12 cellular contexts compared by ENCODE assay signal in genomic region chr3:159928692-159929091, GRCh38. TPM values are rescaled to one million over a fixed set of nuclear protein-coding genes. Genes with fewer than 3 reads are reported as not detected.
DNase-seq lines count a peak whose midpoint lies in the region; ATAC-seq, FAIRE-seq and TF ChIP-seq lines count a peak whose summit lies in the region.
"Had no signal": no experiment of that assay in that cellular context is flagged by ENCODE, and none has a peak within 500 bp of the region (broad histone marks: within the 10 kb centered on the region; RNA-seq: fewer than 3 reads in every experiment).

No MANE protein-coding gene starts in this region.

- H3K27ac ChIP-seq in ACC112 (ENCODE audit: low read depth, low read length), result peak overlapping the region; percentile 94
- no peak overlapping the region for H3K27ac ChIP-seq in mesendoderm (ENCODE audit: low read depth, low read length)
- H3K27ac ChIP-seq: suprapubic skin had no signal

- no CpG with 5 or more reads among the region's 6 CpGs for WGBS in mesendoderm (ENCODE audit: extremely low coverage, insufficient coverage, low lambda C conversion rate)

- peaks cover 27% of the 10 kb centered on the region for H3K4me1 ChIP-seq in ACC112 (ENCODE audit: control insufficient read depth, insufficient read depth, low read length, unreplicated experiment)
- H3K4me1 ChIP-seq in mesendoderm (ENCODE audit: control insufficient read depth, low read depth, low read length), result no peaks in the 10 kb centered on the region
- H3K4me1 ChIP-seq: suprapubic skin had no signal

- peak; percentile 79 for DNase-seq in HTR-8/SVneo (ENCODE audit: insufficient read length, low spot score)
- peak; percentile 95 for DNase-seq in bronchial epithelial cell (ENCODE audit: low read depth)
- peak; percentile 76 for DNase-seq in mesendoderm
- DNase-seq in SKM-1 (lab: John Stamatoyannopoulos, UW; ENCODE audit: unreplicated experiment), result no peak
- no peak for DNase-seq in T-helper 9 cell
- DNase-seq in mesothelial cell of epicardium (ENCODE audit: low spot score in 2 of 2, unreplicated experiment in 2 of 2), result no peak
- DNase-seq: activated naive CD4-positive, alpha-beta T cell treated with Interleukin-2 at 50 U/mL for 16 hours; NCI-H1694 had no signal

- FAIRE-seq in HTR-8/SVneo (lab: Jason Lieb, UNC) (peak; percentile 72), bronchial epithelial cell (lab: Jason Lieb, UNC) (no peak)

- TF ChIP-seq CTCF in bronchial epithelial cell (IDR thresholded peaks at IDR 0.05; ENCODE audit: insufficient read depth, low read length, severe bottlenecking), result no peak
- no peak for TF ChIP-seq CTCF in mesothelial cell of epicardium (IDR thresholded peaks at IDR 0.05; ENCODE audit: unreplicated experiment)

- peaks cover 4% of the 10 kb centered on the region for H3K36me3 Mint-ChIP-seq in mesothelial cell of epicardium

- H3K9ac ChIP-seq in mesendoderm (ENCODE audit: low read length), result no peak overlapping the region

- H4K5ac ChIP-seq in mesendoderm (ENCODE audit: low read length), result no peak overlapping the region

- no peak overlapping the region for H2AK5ac ChIP-seq in mesendoderm (ENCODE audit: low read length)

- ATAC-seq in GM19467 (IDR thresholded peaks at IDR 0.05; ENCODE audit: unreplicated experiment), result no peak

- H3K36me3 ChIP-seq in ACC112 (ENCODE audit: insufficient read depth, low read length), result no peaks in the 10 kb centered on the region
- H3K36me3 ChIP-seq in bronchial epithelial cell (ENCODE audit: control insufficient read depth, insufficient read depth, low read length), result no peaks in the 10 kb centered on the region
- no peaks in the 10 kb centered on the region for H3K36me3 ChIP-seq in mesendoderm (ENCODE audit: control insufficient read depth, insufficient read depth, low read length)
- H3K36me3 ChIP-seq: suprapubic skin had no signal

- peaks cover 8% of the 10 kb centered on the region for H3K9me3 Mint-ChIP-seq in mesothelial cell of epicardium

- no peaks in the 10 kb centered on the region for H3K27me3 ChIP-seq in ACC112 (ENCODE audit: insufficient read depth, low read length)
- no peaks in the 10 kb centered on the region for H3K27me3 ChIP-seq in bronchial epithelial cell (ENCODE audit: control insufficient read depth, insufficient read depth, low read length)
- no peaks in the 10 kb centered on the region for H3K27me3 ChIP-seq in mesendoderm (ENCODE audit: insufficient read depth, low read length, poor library complexity)
- H3K27me3 ChIP-seq: suprapubic skin had no signal

- H2BK5ac ChIP-seq in mesendoderm (ENCODE audit: low read length), result no peak overlapping the region

- H2BK120ac ChIP-seq in mesendoderm (ENCODE audit: low read depth, low read length), result no peak overlapping the region

- H2BK15ac ChIP-seq in mesendoderm (replicated peaks; ENCODE audit: low read depth), result no peak overlapping the region

- H3K27ac Mint-ChIP-seq in mesothelial cell of epicardium, result no peak overlapping the region

- H3K56ac ChIP-seq in mesendoderm (ENCODE audit: low read length), result no peak overlapping the region

- H3K23ac ChIP-seq in mesendoderm (ENCODE audit: low read length), result no peak overlapping the region

- H3K4me1 Mint-ChIP-seq in mesothelial cell of epicardium, result no peaks in the 10 kb centered on the region

- no peak overlapping the region for H3K4me2 ChIP-seq in mesendoderm (ENCODE audit: low read length)

- peak overlapping the region; percentile 28 for H2AFZ ChIP-seq in ACC112 (ENCODE audit: low read length, unreplicated experiment)

- no peaks in the 10 kb centered on the region for H3K79me1 ChIP-seq in mesendoderm (ENCODE audit: low read length)

- no peaks in the 10 kb centered on the region for H3K27me3 Mint-ChIP-seq in mesothelial cell of epicardium (ENCODE audit: low read depth)

- no peak overlapping the region for H3K4ac ChIP-seq in mesendoderm (ENCODE audit: low read depth, low read length)

- no peak overlapping the region for H3K4me3 Mint-ChIP-seq in mesothelial cell of epicardium
- H3K4me3 Mint-ChIP-seq: T-helper 2 cell treated with Interferon-gamma antibody and Interleukin-4, amounts not matched to agents 5 μg/mL and 100 μg/mL, for 36 hours had no signal

- H4K8ac ChIP-seq in mesendoderm (ENCODE audit: low read depth, low read length), result no peak overlapping the region

- no peaks in the 10 kb centered on the region for H3K79me2 ChIP-seq in ACC112 (ENCODE audit: control insufficient read depth, insufficient read depth, low read length, unreplicated experiment)
- no peaks in the 10 kb centered on the region for H3K79me2 ChIP-seq in mesendoderm (ENCODE audit: control insufficient read depth, insufficient read depth, low read length)

- no peak overlapping the region for H3K18ac ChIP-seq in mesendoderm (ENCODE audit: low read length)

- H3K4me3 ChIP-seq in ACC112 (ENCODE audit: low read depth, low read length), result peak overlapping the region; percentile 63
- no peak overlapping the region for H3K4me3 ChIP-seq in bronchial epithelial cell (ENCODE audit: low read depth, low read length)
- no peak overlapping the region for H3K4me3 ChIP-seq in mesendoderm (ENCODE audit: low read length)
- H3K4me3 ChIP-seq: suprapubic skin had no signal

RNA-seq across cellular contexts. Expression of gene IL12A, which starts 59.9 kb away (rescaled TPM):
- total RNA-seq in bronchial epithelial cell, result 0.26 TPM in 2 replicates
- polyA plus RNA-seq in mesendoderm (2013, experiment 1 of 2), result 0.35 TPM
- 0.36 TPM for polyA plus RNA-seq in mesendoderm (2013, experiment 2 of 2)
- not detected in 3 replicates for total RNA-seq in mesothelial cell of epicardium

Comparison
In these comparisons a context has a peak if more than half of its experiments do, and no peak if none do; other contexts are left out.
1. DNase-seq: peak in HTR-8/SVneo (single experiment), bronchial epithelial cell (single experiment) and mesendoderm (single experiment); none in SKM-1 (single experiment), T-helper 9 cell (single experiment) and mesothelial cell of epicardium (0 of 2).